7 cellular contexts compared by ENCODE assay signal in genomic region chr17:17859909-17860760, GRCh38. TPM values are rescaled to one million over a fixed set of nuclear protein-coding genes. Genes with fewer than 3 reads are reported as not detected.
DNase-seq lines count a peak whose midpoint lies in the region; ATAC-seq and TF ChIP-seq lines count a peak whose summit lies in the region.

No MANE protein-coding gene starts in this region.

- peak overlapping the region in 1 of 5 donors; percentile 13 for H3K27ac ChIP-seq in adrenal gland

- H3K4me3 ChIP-seq in GM06990 (replicated peaks; ENCODE audit: low read depth, low read length) (no peak overlapping the region), adrenal gland (no peak overlapping the region)

- TF ChIP-seq POLR2A in adrenal gland (IDR thresholded peaks at IDR 0.05) = no peak

- peaks cover 17 to 35% of the 10 kb centered on the region in 2 donors for H3K4me1 ChIP-seq in adrenal gland (replicated peaks in 1 of 2)

- peak; percentile 97 for TF ChIP-seq CTCF in GM06990 (IDR thresholded peaks at IDR 0.05; ENCODE audit: insufficient read depth, low read length, poor library complexity, severe bottlenecking)
- peak; percentile 93 to 98 (median 97) for TF ChIP-seq CTCF in adrenal gland (IDR thresholded peaks at IDR 0.05)

- intact Hi-C loops in adrenal gland (cut with DNase I) = loop anchor here (5.0 kb wide), 2 partner anchors 48 to 178 kb away; partner anchors contain the start of gene RAI1 (in 1 of the 2)
- intact Hi-C loops in left ventricle myocardium superior (cut with micrococcal nuclease) = loop anchor here (5.0 to 10.0 kb wide), 2 partner anchors 48 to 175 kb away; partner anchors contain the start of gene RAI1
- intact Hi-C loops in sciatic nerve (cut with DNase I) = loop anchor here (5.0 to 10.0 kb wide), 2 partner anchors 75 to 178 kb away; partner anchors contain the start of gene RAI1

- no peaks in the 10 kb centered on the region for H3K27me3 ChIP-seq in GM06990 (replicated peaks; ENCODE audit: control insufficient read depth, insufficient read depth, low read length)
- H3K27me3 ChIP-seq in adrenal gland = no peaks in the 10 kb centered on the region

- 28 to 55% (median 36%) methylated on average over 6 to 9 of the region's 9 CpGs for WGBS in adrenal gland, 4 donors

- no peaks in the 10 kb centered on the region for H3K9me3 ChIP-seq in adrenal gland (replicated peaks in 1 of 3)

- peak; percentile 48 for DNase-seq in GM06990 (ENCODE audit: extremely low read depth, insufficient read length)
- peak; percentile 77 for DNase-seq in HT-29 (ENCODE audit: low spot score)
- peak; percentile 49 to 62 for DNase-seq in SW 1271 (lab: John Stamatoyannopoulos, UW)
- DNase-seq in adrenal gland = peak; percentile 58 to 86 (median 74)
- peak; percentile 85 for DNase-seq in left ventricle myocardium superior
- peak; percentile 85 for DNase-seq in sciatic nerve (ENCODE audit: low spot score)

- H3K36me3 ChIP-seq in GM06990 (ENCODE audit: control insufficient read depth, insufficient read depth, low read length) (no peaks in the 10 kb centered on the region), adrenal gland (replicated peaks in 1 of 2) (peaks cover 0 to 15% of the 10 kb centered on the region in 2 donors)

- ATAC-seq in left ventricle myocardium superior (peak; percentile 97), sciatic nerve (peak; percentile 92), GM18519 (IDR thresholded peaks at IDR 0.05; ENCODE audit: low FRiP score, unreplicated experiment) (no peak)

RNA-seq across cellular contexts. Expression of gene SREBF1, which starts 23.3 kb away (rescaled TPM):
- total RNA-seq in HT-29 (2014; rRNA removed; shearing (Covaris generic)) = 296 and 304 TPM in 2 replicates
- total RNA-seq in adrenal gland (100 to 1,000 TPM; 403 to 850 (median 667) TPM), left ventricle myocardium superior (15.2 TPM), sciatic nerve (257 TPM)
- 100 to 1,000 TPM; 298 to 818 (median 483) TPM for polyA plus RNA-seq in adrenal gland

Comparison
In these comparisons a context has a peak if more than half of its experiments do, and no peak if none do; other contexts are left out.
1. RNA of gene SREBF1, which starts 23.3 kb away (total RNA-seq): 403 to 850 TPM in adrenal gland, 296 to 304 TPM in HT-29 and 257 TPM in sciatic nerve (single experiment); 15.2 TPM in left ventricle myocardium superior (single experiment); every median in the first group is over 10 times any median in the second.
2. Peak in every context shown above with its lines, with median percentiles within 50 percentile points of each other: DNase-seq.